20 cellular contexts compared by ENCODE assay signal in the genomic region with DNA sequence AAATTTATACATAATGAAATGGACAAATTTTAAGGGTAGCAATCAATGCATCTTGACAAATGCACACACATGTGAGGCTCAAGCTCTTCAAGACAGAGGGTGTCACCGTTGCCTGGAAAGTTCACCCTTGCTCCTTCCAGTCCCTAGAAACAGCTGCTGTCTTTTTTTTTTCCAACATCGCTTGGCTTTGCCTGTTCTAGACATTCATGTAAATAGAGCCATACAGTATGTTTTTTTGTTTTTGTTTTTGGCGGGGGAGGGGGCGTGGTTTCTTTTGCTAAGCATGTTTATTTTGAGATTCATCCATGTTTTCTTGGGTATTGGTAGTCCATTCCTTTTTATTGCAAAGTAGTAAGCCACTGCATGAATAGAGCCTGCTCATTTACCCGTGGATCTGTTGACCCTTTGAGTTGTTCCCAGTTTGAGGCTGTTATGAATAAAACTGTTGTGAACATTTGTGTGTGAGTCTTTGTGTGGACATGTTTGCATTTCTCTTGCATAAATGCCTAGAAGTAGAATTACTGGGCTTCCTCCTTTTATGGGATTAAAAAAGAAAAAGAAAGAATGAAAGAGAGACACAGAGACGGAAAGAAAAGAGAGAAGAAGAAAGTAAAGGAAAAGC.
A peak's percentile ranks its signal among the peaks of the same experiment; 100 is the strongest.
DNase-seq lines count a peak whose midpoint lies in the region; TF ChIP-seq lines count a peak whose summit lies in the region.
"Had no signal": no experiment of that assay in that cellular context is flagged by ENCODE, and none has a peak within 500 bp of the region (broad histone marks: within the 10 kb centered on the region; RNA-seq: fewer than 3 reads in every experiment).

No MANE protein-coding gene starts in this region.

- H3K36me3 ChIP-seq in testis (ENCODE audit: low read depth, missing control alignments), result no peaks in the 10 kb centered on the region
- no peaks in the 10 kb centered on the region for H3K36me3 ChIP-seq in Peyer's patch
- H3K36me3 ChIP-seq in vagina, result no peaks in the 10 kb centered on the region

- TF ChIP-seq POLR2A in testis (IDR thresholded peaks at IDR 0.05) (no peak), Peyer's patch (IDR thresholded peaks at IDR 0.05) (no peak), vagina (IDR thresholded peaks at IDR 0.05) (no peak)

- H3K27ac ChIP-seq in testis (no peak overlapping the region), Peyer's patch (no peak overlapping the region), vagina (no peak overlapping the region)
- H3K27ac ChIP-seq: 22Rv1, HL-60, RWPE1 had no signal

- 70 to 72% methylated on average over 6 of the region's 6 CpGs for WGBS in testis, 2 donors

- H3K27me3 ChIP-seq in testis (no peaks in the 10 kb centered on the region), Peyer's patch (no peaks in the 10 kb centered on the region), vagina (no peaks in the 10 kb centered on the region)

- intact Hi-C loops in testis (cut with DNase I; ENCODE audit: low total_unique reads) (no loop called here), vagina (cut with DNase I) (no loop called here)

- H3K4me3 ChIP-seq in testis (no peak overlapping the region), Peyer's patch (no peak overlapping the region), vagina (no peak overlapping the region)

- DNase-seq in NCI-H1694 (lab: John Stamatoyannopoulos, UW), result peak; percentile 32
- no peak for DNase-seq in NCI-H1694 treated with DMSO at 0.1 percent for 48 hours (lab: John Stamatoyannopoulos, UW)
- DNase-seq in RPMI7951 (ENCODE audit: low read depth), result peak; percentile 18
- peak; percentile 82 for DNase-seq in medulla oblongata (ENCODE audit: extremely low spot score)
- DNase-seq in superior temporal gyrus (ENCODE audit: extremely low spot score), result peak; percentile 70
- DNase-seq in testis, result no peak
- DNase-seq in Peyer's patch, result no peak
- DNase-seq in vagina (ENCODE audit: extremely low spot score in 2 of 2), result no peak
- DNase-seq: AML-193; COR-L47; DMS 273 treated with DMSO at 0.1 percent for 48 hours; HFFc6; IMR-90; NCI-H1417 treated with DMSO at 0.1 percent for 48 hours; NCI-H2029; NK-92 treated with Interleukin-12 subunit alpha and Interleukin-12 subunit beta, amount 100 ng/mL, for 24 hours; SIG-M5 had no signal

- TF ChIP-seq CTCF in testis (IDR thresholded peaks at IDR 0.05), result no peak
- no peak for TF ChIP-seq CTCF in Peyer's patch (IDR thresholded peaks at IDR 0.05)
- no peak for TF ChIP-seq CTCF in vagina (IDR thresholded peaks at IDR 0.05)

- H3K4me1 ChIP-seq in testis (no peaks in the 10 kb centered on the region), Peyer's patch (peaks cover 0 to 3% (median 0%) of the 10 kb centered on the region in 4 donors), vagina (peaks cover 17% of the 10 kb centered on the region)

- H3K9me3 ChIP-seq in testis, result no peaks in the 10 kb centered on the region
- no peaks in the 10 kb centered on the region for H3K9me3 ChIP-seq in Peyer's patch
- H3K9me3 ChIP-seq in vagina, result no peaks in the 10 kb centered on the region

Comparison
In these comparisons a context has a peak if more than half of its experiments do, and no peak if none do; other contexts are left out.
1. DNase-seq: peak in NCI-H1694 (single experiment), RPMI7951 (single experiment), medulla oblongata (single experiment) and superior temporal gyrus (single experiment); none in NCI-H1694 treated with DMSO at 0.1 percent for 48 hours (single experiment), testis (single experiment), Peyer's patch (0 of 3) and vagina (0 of 2).